ENCODE assay signal across 2 cellular contexts in genomic region chr4:97038146-97038516, GRCh38.
TF ChIP-seq lines count a peak whose summit lies in the region.

No MANE protein-coding gene starts in this region.

TF ChIP-seq in H1, 55 proteins besides CTCF, POLR2A, EP300 and RAD21 (continued from another document):
- TF ChIP-seq FOSL1 (IDR thresholded peaks at IDR 0.05; ENCODE audit: insufficient read depth, low read depth, low read length): no peak
- no peak for TF ChIP-seq CBX8 (IDR thresholded peaks at IDR 0.05; ENCODE audit: borderline replicate concordance, low read depth, low read length)
- no peak for TF ChIP-seq BRCA1 (IDR thresholded peaks at IDR 0.05; ENCODE audit: low read depth, low read length)
- no peak for TF ChIP-seq CTBP2 (IDR thresholded peaks at IDR 0.05; ENCODE audit: borderline replicate concordance, insufficient read depth, insufficient read length, low read length)
- TF ChIP-seq POLR2AphosphoS5 (IDR thresholded peaks at IDR 0.05; ENCODE audit: low read depth, low read length): no peak
- no peak for TF ChIP-seq ZNF274 (IDR thresholded peaks at IDR 0.05; ENCODE audit: borderline replicate concordance, extremely low read depth, low read length)
- peak; percentile 23 for TF ChIP-seq ASH2L (IDR thresholded peaks at IDR 0.05; ENCODE audit: low read length)
- TF ChIP-seq NANOG (IDR thresholded peaks at IDR 0.05; ENCODE audit: insufficient read depth, low read depth, low read length, poor library complexity, severe bottlenecking): no peak

TF ChIP-seq in SK-N-SH, 30 proteins besides CTCF, POLR2A, EP300 and RAD21 (continued from another document):
- TF ChIP-seq SIN3A (IDR thresholded peaks at IDR 0.05; ENCODE audit: borderline replicate concordance, low read depth, low read length) (no peak), RXRA (IDR thresholded peaks at IDR 0.05; ENCODE audit: borderline replicate concordance, low read depth) (no peak), PBX3 (IDR thresholded peaks at IDR 0.05) (no peak), MAX (IDR thresholded peaks at IDR 0.05; ENCODE audit: low read depth) (no peak), TCF12 (IDR thresholded peaks at IDR 0.05) (no peak), USF2 (IDR thresholded peaks at IDR 0.05; ENCODE audit: borderline replicate concordance, low read depth, low read length) (no peak), ELF1 (IDR thresholded peaks at IDR 0.05) (no peak), GABPA (IDR thresholded peaks at IDR 0.05; ENCODE audit: low read depth) (no peak), FOXM1 (IDR thresholded peaks at IDR 0.05; ENCODE audit: low read depth) (no peak), RFX5 (IDR thresholded peaks at IDR 0.05; ENCODE audit: low read length) (no peak), ZBTB33 (IDR thresholded peaks at IDR 0.05; ENCODE audit: borderline replicate concordance, low read depth) (no peak), SMC3 (IDR thresholded peaks at IDR 0.05; ENCODE audit: low read depth, low read length) (no peak), MEF2A (IDR thresholded peaks at IDR 0.05; ENCODE audit: borderline replicate concordance, low read depth) (no peak)
TF ChIP-seq in SK-N-SH: peak in this region for 0.
